Comparison of ENCODE assay signal across 8 cellular contexts in genomic region chr3:149507491-149508324, GRCh38. TPM values are rescaled to one million over a fixed set of nuclear protein-coding genes. Genes with fewer than 3 reads are reported as not detected.
DNase-seq lines count a peak whose midpoint lies in the region; ATAC-seq and TF ChIP-seq lines count a peak whose summit lies in the region.

No MANE protein-coding gene starts in this region.

- H3K36me3 ChIP-seq in ACC112 (ENCODE audit: insufficient read depth, low read length), result no peaks in the 10 kb centered on the region
- no peaks in the 10 kb centered on the region for H3K36me3 ChIP-seq in esophagus squamous epithelium

- H3K4me3 Mint-ChIP-seq in activated CD8-positive, alpha-beta T cell treated with anti-CD3 and anti-CD28 coated beads, Interleukin-2, amount 10 ng/mL, durations not matched to agents 7 days and 5 days, result no peak overlapping the region
- no peak overlapping the region for H3K4me3 Mint-ChIP-seq in WTC11

- CTCF ChIA-PET in activated CD8-positive, alpha-beta T cell treated with anti-CD3 and anti-CD28 coated beads, Interleukin-2, amount 10 ng/mL, durations not matched to agents 7 days and 5 days (lab: Charles Lee), result no interaction called here
- CTCF ChIA-PET in WTC11 (lab: Charles Lee), result interaction anchor here (0.6 to 2.3 kb wide), 4 partner anchors 210 to 538 kb away, joined by 3 to 6 read pairs (median 3); no protein-coding TSS in a partner anchor

- H3K4me1 Mint-ChIP-seq in activated CD8-positive, alpha-beta T cell treated with anti-CD3 and anti-CD28 coated beads, Interleukin-2, amount 10 ng/mL, durations not matched to agents 7 days and 5 days (ENCODE audit: low read depth), result peaks cover 9% of the 10 kb centered on the region
- no peaks in the 10 kb centered on the region; the same call in 1 of the 2 replicates for H3K4me1 Mint-ChIP-seq in WTC11

- no peaks in the 10 kb centered on the region for H3K9me3 ChIP-seq in esophagus squamous epithelium

- no peak for DNase-seq in activated CD8-positive, alpha-beta T cell treated with anti-CD3 and anti-CD28 coated beads, Interleukin-2, amount 10 ng/mL, durations not matched to agents 7 days and 5 days
- DNase-seq in lung microvascular endothelial cell (ENCODE audit: low read depth in 2 of 2) (peak; percentile 22 to 50), esophagus squamous epithelium (lab: John Stamatoyannopoulos, UW) (no peak), WTC11 (ENCODE audit: low spot score) (no peak), NCI-H1092 (lab: John Stamatoyannopoulos, UW) (no peak)
- DNase-seq in effector CD8-positive, alpha-beta T cell (lab: John Stamatoyannopoulos, UW), result no peak

- H3K9me3 Mint-ChIP-seq in activated CD8-positive, alpha-beta T cell treated with anti-CD3 and anti-CD28 coated beads, Interleukin-2, amount 10 ng/mL, durations not matched to agents 7 days and 5 days (ENCODE audit: insufficient read depth), result no peaks in the 10 kb centered on the region
- no peaks in the 10 kb centered on the region for H3K9me3 Mint-ChIP-seq in WTC11

- peak overlapping the region; percentile 62 for H3K27ac ChIP-seq in ACC112 (ENCODE audit: low read depth, low read length)
- peak overlapping the region in 1 of 4 donors; percentile 43 for H3K27ac ChIP-seq in esophagus squamous epithelium

- POLR2A ChIA-PET in activated CD8-positive, alpha-beta T cell treated with anti-CD3 and anti-CD28 coated beads, Interleukin-2, amount 10 ng/mL, durations not matched to agents 7 days and 5 days (lab: Charles Lee), result no interaction called here
- POLR2A ChIA-PET in WTC11 (lab: Charles Lee), result no interaction called here

- intact Hi-C loops in esophagus squamous epithelium (cut with DNase I), result no loop called here

- TF ChIP-seq POLR2A in esophagus squamous epithelium (IDR thresholded peaks at IDR 0.05), result no peak

- TF ChIP-seq CTCF in esophagus squamous epithelium (IDR thresholded peaks at IDR 0.05), result no peak
- no peak for TF ChIP-seq CTCF in WTC11 (IDR thresholded peaks at IDR 0.05)

- 38 to 44% methylated on average over 14 of the region's 14 CpGs for whole genome bisulfite sequencing in esophagus squamous epithelium, 2 donors

- no peaks in the 10 kb centered on the region for H3K27me3 ChIP-seq in ACC112 (ENCODE audit: insufficient read depth, low read length)
- no peaks in the 10 kb centered on the region for H3K27me3 ChIP-seq in esophagus squamous epithelium

- H3K4me3 ChIP-seq in ACC112 (ENCODE audit: low read depth, low read length) (peak overlapping the region; percentile 25; the same call in 1 of the 2 replicates), esophagus squamous epithelium (no peak overlapping the region)

- no peaks in the 10 kb centered on the region for H3K79me2 ChIP-seq in ACC112 (ENCODE audit: control insufficient read depth, insufficient read depth, low read length, unreplicated experiment)

- H3K36me3 Mint-ChIP-seq in activated CD8-positive, alpha-beta T cell treated with anti-CD3 and anti-CD28 coated beads, Interleukin-2, amount 10 ng/mL, durations not matched to agents 7 days and 5 days (ENCODE audit: low read depth), result no peaks in the 10 kb centered on the region
- no peaks in the 10 kb centered on the region for H3K36me3 Mint-ChIP-seq in WTC11

- H3K27ac Mint-ChIP-seq in activated CD8-positive, alpha-beta T cell treated with anti-CD3 and anti-CD28 coated beads, Interleukin-2, amount 10 ng/mL, durations not matched to agents 7 days and 5 days, result no peak overlapping the region
- H3K27ac Mint-ChIP-seq in WTC11, result no peak overlapping the region

- peak overlapping the region; percentile 77 for H2AFZ ChIP-seq in ACC112 (ENCODE audit: low read length, unreplicated experiment)

- H3K27me3 Mint-ChIP-seq in activated CD8-positive, alpha-beta T cell treated with anti-CD3 and anti-CD28 coated beads, Interleukin-2, amount 10 ng/mL, durations not matched to agents 7 days and 5 days (ENCODE audit: low read depth), result peaks cover 24% of the 10 kb centered on the region
- no peaks in the 10 kb centered on the region for H3K27me3 Mint-ChIP-seq in WTC11 (ENCODE audit: low read depth)

- H3K4me1 ChIP-seq in ACC112 (ENCODE audit: control insufficient read depth, insufficient read depth, low read length, unreplicated experiment), result peaks cover 26% of the 10 kb centered on the region
- peaks cover 0 to 34% (median 0%) of the 10 kb centered on the region in 3 donors for H3K4me1 ChIP-seq in esophagus squamous epithelium

- ATAC-seq in HG03097 (IDR thresholded peaks at IDR 0.05; ENCODE audit: low FRiP score, unreplicated experiment) (peak; percentile 43), WTC11 (no peak)
- ATAC-seq in activated CD8-positive, alpha-beta T cell treated with anti-CD3 and anti-CD28 coated beads, Interleukin-2, amount 10 ng/mL, durations not matched to agents 7 days and 5 days, result peak; percentile 36

TF ChIP-seq in WTC11, 78 proteins besides CTCF, POLR2A, EP300 and RAD21 (continues in another document):
- TF ChIP-seq STAT6 (CRISPR knock-in tag; conservative IDR thresholded peaks at IDR 0.05; ENCODE audit: low read depth), result no peak
- TF ChIP-seq ZNF671 (CRISPR knock-in tag; IDR thresholded peaks at IDR 0.05), result no peak
- TF ChIP-seq, protein P1, sequence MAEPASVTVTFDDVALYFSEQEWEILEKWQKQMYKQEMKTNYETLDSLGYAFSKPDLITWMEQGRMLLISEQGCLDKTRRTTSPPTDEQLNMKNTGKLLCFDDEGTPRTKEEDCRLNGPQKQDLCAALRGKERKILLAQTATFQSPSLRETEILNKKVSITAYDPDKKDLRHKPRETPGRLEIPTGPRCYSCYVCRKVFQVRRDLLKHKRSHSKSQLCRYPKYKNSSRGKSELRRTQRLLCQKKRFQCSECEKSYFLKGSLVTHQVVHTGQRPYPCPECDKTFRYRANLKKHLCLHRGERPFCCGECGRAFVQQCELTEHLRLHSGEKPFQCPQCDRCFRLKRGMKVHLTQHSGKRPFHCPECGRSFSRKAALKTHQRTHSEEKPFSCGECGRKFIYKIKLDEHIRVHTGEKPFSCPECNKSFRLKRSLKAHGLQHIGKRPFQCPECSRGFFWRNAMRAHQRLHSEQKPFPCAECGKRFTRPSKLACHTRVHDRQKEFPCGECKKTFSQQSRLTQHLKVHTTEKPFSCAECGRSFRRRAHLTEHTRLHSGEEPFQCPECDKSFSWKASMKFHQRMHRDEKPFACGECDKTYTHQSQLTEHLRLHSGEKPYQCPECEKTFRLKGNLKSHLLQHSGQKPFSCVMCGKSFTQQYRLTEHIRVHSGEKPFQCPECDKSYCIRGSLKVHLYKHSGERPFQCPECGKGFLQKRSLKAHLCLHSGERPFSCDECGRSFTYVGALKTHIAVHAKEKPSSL (CRISPR knock-in tag; conservative IDR thresholded peaks at IDR 0.05), result no peak
- TF ChIP-seq RELA (CRISPR knock-in tag; IDR thresholded peaks at IDR 0.05; ENCODE audit: borderline replicate concordance), result no peak
- TF ChIP-seq NR1H2 (CRISPR knock-in tag; IDR thresholded peaks at IDR 0.05), result no peak
- TF ChIP-seq, protein P2, sequence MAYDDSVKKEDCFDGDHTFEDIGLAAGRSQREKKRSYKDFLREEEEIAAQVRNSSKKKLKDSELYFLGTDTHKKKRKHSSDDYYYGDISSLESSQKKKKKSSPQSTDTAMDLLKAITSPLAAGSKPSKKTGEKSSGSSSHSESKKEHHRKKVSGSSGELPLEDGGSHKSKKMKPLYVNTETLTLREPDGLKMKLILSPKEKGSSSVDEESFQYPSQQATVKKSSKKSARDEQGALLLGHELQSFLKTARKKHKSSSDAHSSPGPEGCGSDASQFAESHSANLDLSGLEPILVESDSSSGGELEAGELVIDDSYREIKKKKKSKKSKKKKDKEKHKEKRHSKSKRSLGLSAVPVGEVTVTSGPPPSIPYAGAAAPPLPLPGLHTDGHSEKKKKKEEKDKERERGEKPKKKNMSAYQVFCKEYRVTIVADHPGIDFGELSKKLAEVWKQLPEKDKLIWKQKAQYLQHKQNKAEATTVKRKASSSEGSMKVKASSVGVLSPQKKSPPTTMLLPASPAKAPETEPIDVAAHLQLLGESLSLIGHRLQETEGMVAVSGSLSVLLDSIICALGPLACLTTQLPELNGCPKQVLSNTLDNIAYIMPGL (CRISPR knock-in tag; IDR thresholded peaks at IDR 0.05), result no peak
- no peak for TF ChIP-seq NFE2L1 (CRISPR knock-in tag; IDR thresholded peaks at IDR 0.05)
- no peak for TF ChIP-seq NFATC4 (CRISPR knock-in tag; IDR thresholded peaks at IDR 0.05)
- no peak for TF ChIP-seq ZNF138 (CRISPR knock-in tag; conservative IDR thresholded peaks at IDR 0.05)
- TF ChIP-seq, protein P3, sequence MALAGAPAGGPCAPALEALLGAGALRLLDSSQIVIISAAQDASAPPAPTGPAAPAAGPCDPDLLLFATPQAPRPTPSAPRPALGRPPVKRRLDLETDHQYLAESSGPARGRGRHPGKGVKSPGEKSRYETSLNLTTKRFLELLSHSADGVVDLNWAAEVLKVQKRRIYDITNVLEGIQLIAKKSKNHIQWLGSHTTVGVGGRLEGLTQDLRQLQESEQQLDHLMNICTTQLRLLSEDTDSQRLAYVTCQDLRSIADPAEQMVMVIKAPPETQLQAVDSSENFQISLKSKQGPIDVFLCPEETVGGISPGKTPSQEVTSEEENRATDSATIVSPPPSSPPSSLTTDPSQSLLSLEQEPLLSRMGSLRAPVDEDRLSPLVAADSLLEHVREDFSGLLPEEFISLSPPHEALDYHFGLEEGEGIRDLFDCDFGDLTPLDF (CRISPR knock-in tag; IDR thresholded peaks at IDR 0.05), result no peak
- no peak for TF ChIP-seq HMGA2 (CRISPR knock-in tag; IDR thresholded peaks at IDR 0.05)

RNA-seq across cellular contexts. Expression of gene TM4SF4, which starts 33.2 kb away (rescaled TPM):
- not detected for total RNA-seq in activated CD8-positive, alpha-beta T cell treated with anti-CD3 and anti-CD28 coated beads, Interleukin-2, amount 10 ng/mL, durations not matched to agents 7 days and 5 days
- total RNA-seq in lung microvascular endothelial cell (0.22 TPM in 1 of 2 replicates, not detected in the other), esophagus squamous epithelium (not detected), WTC11 (2021) (0.92 to 2.0 TPM (median 1.4 TPM) in 3 replicates)

Comparison
In these comparisons a context has a peak if more than half of its experiments do, and no peak if none do; other contexts are left out.
1. DNase-seq: peak in lung microvascular endothelial cell (2 of 2); none in activated CD8-positive, alpha-beta T cell treated with anti-CD3 and anti-CD28 coated beads, Interleukin-2, amount 10 ng/mL, durations not matched to agents 7 days and 5 days (single experiment), esophagus squamous epithelium (single experiment), effector CD8-positive, alpha-beta T cell (single experiment), WTC11 (single experiment) and NCI-H1092 (single experiment).